7 cellular contexts compared by ENCODE assay signal in genomic region chr16:14338969-14339368, GRCh38.
"Had no signal": no experiment of that assay in that cellular context is flagged by ENCODE, and none has a peak within 500 bp of the region (broad histone marks: within the 10 kb centered on the region; RNA-seq: fewer than 3 reads in every experiment).

No MANE protein-coding gene starts in this region.

- H3K4me1 ChIP-seq: HAP-1 had no signal

- DNase-seq: GM23248, GOT3, H7, HFFc6, KBM-7 had no signal

- H3K27ac ChIP-seq: GM23248, HL-60 had no signal

- H3K36me3 ChIP-seq: HAP-1 had no signal

- H3K9ac ChIP-seq: GM23248 had no signal

- H3K4me3 ChIP-seq: GM23248, HAP-1 had no signal
